Comparison of ENCODE assay signal across 43 cellular contexts in genomic region chr11:63406458-63406857, GRCh38. TPM values are rescaled to one million over a fixed set of nuclear protein-coding genes. Genes with fewer than 3 reads are reported as not detected.
"Had no signal": no experiment of that assay in that cellular context is flagged by ENCODE, and none has a peak within 500 bp of the region (broad histone marks: within the 10 kb centered on the region; RNA-seq: fewer than 3 reads in every experiment).

No MANE protein-coding gene starts in this region.

- H3K27me3 Mint-ChIP-seq: activated naive CD8-positive, alpha-beta T cell treated with anti-CD3 and anti-CD28 coated beads, Interleukin-2, amount 10 ng/mL, durations not matched to agents 7 days and 5 days had no signal

- H3K4me1 Mint-ChIP-seq: activated naive CD4-positive, alpha-beta T cell treated with anti-CD3 and anti-CD28 coated beads, Interleukin-2, amount 10 ng/mL, durations not matched to agents 7 days and 5 days; activated naive CD4-positive, alpha-beta T cell treated with anti-CD3 and anti-CD28 coated beads, Interleukin-2, amount 50 U/mL, for 24 hours; activated naive CD8-positive, alpha-beta T cell treated with anti-CD3 and anti-CD28 coated beads for 36 hours; activated naive CD8-positive, alpha-beta T cell treated with anti-CD3 and anti-CD28 coated beads, Interleukin-2, amount 10 ng/mL, durations not matched to agents 7 days and 5 days; activated naive CD8-positive, alpha-beta T cell treated with anti-CD3 and anti-CD28 coated beads, Interleukin-2, amount 50 U/mL, for 24 hours; activated T-helper 17 cell treated with anti-CD3 and anti-CD28 coated beads, Interleukin-2, amount 50 U/mL, for 72 hours; brain; central memory CD8-positive, alpha-beta T cell had no signal

- H3K27ac ChIP-seq: adrenal gland, ascending aorta, brain microvascular endothelial cell, breast epithelium, cardiac muscle cell had no signal

- H3K4me1 ChIP-seq: ascending aorta, breast epithelium had no signal

- H3K27me3 ChIP-seq: adrenal gland, ascending aorta, brain microvascular endothelial cell, breast epithelium, cardiac muscle cell had no signal

- H3K36me3 Mint-ChIP-seq: activated naive CD4-positive, alpha-beta T cell treated with anti-CD3 and anti-CD28 coated beads, Interleukin-2, amount 10 ng/mL, durations not matched to agents 7 days and 5 days; activated naive CD4-positive, alpha-beta T cell treated with anti-CD3 and anti-CD28 coated beads, Interleukin-2, amount 50 U/mL, for 24 hours; activated naive CD4-positive, alpha-beta T cell treated with anti-CD3 and anti-CD28 coated beads, Interleukin-2, amount 50 U/mL, for 72 hours; activated naive CD8-positive, alpha-beta T cell treated with anti-CD3 and anti-CD28 coated beads for 36 hours; activated naive CD8-positive, alpha-beta T cell treated with anti-CD3 and anti-CD28 coated beads, Interleukin-2, amount 10 ng/mL, durations not matched to agents 7 days and 5 days; brain had no signal

- H3K4me3 Mint-ChIP-seq: activated naive CD4-positive, alpha-beta T cell treated with anti-CD3 and anti-CD28 coated beads for 36 hours; activated naive CD4-positive, alpha-beta T cell treated with anti-CD3 and anti-CD28 coated beads, Interleukin-2, amount 10 ng/mL, durations not matched to agents 7 days and 5 days; activated naive CD4-positive, alpha-beta T cell treated with anti-CD3 and anti-CD28 coated beads, Interleukin-2, amount 50 U/mL, for 24 hours; activated naive CD8-positive, alpha-beta T cell; activated naive CD8-positive, alpha-beta T cell treated with anti-CD3 and anti-CD28 coated beads for 36 hours; activated naive CD8-positive, alpha-beta T cell treated with anti-CD3 and anti-CD28 coated beads, Interleukin-2, amount 10 ng/mL, durations not matched to agents 7 days and 5 days; activated naive CD8-positive, alpha-beta T cell treated with anti-CD3 and anti-CD28 coated beads, Interleukin-2, amount 50 U/mL, for 24 hours; activated T-cell treated with anti-CD3 and anti-CD28 coated beads, Interleukin-2, amount 50 U/mL, for 24 hours; activated T-cell treated with anti-CD3 and anti-CD28 coated beads, Interleukin-2, amount 50 U/mL, for 4 hours; activated T-cell treated with anti-CD3 and anti-CD28 coated beads, Interleukin-2, amount 50 U/mL, for 72 hours; activated T-helper 1 cell treated with anti-CD3 and anti-CD28 coated beads, Interleukin-12 subunit alpha, Interleukin-12 subunit beta, Interleukin-2, Interleukin-4 antibody, amounts not matched to agents 30 ng/mL and 10 ng/mL and 1 ng/mL, durations not matched to agents 14 hours and 24 hours and 36 hours; activated T-helper 17 cell treated with anti-CD3 and anti-CD28 coated beads, Interleukin-2, amount 50 U/mL, for 72 hours; brain; central memory CD8-positive, alpha-beta T cell had no signal

- H3K27ac Mint-ChIP-seq: activated naive CD4-positive, alpha-beta T cell treated with anti-CD3 and anti-CD28 coated beads for 36 hours; activated naive CD4-positive, alpha-beta T cell treated with anti-CD3 and anti-CD28 coated beads, Interleukin-2, amount 10 ng/mL, durations not matched to agents 7 days and 5 days; activated naive CD4-positive, alpha-beta T cell treated with anti-CD3 and anti-CD28 coated beads, Interleukin-2, amount 50 U/mL, for 24 hours; activated naive CD4-positive, alpha-beta T cell treated with anti-CD3 and anti-CD28 coated beads, Interleukin-2, amount 50 U/mL, for 72 hours; activated naive CD8-positive, alpha-beta T cell; activated naive CD8-positive, alpha-beta T cell treated with anti-CD3 and anti-CD28 coated beads for 36 hours; activated naive CD8-positive, alpha-beta T cell treated with anti-CD3 and anti-CD28 coated beads, Interleukin-2, amount 10 ng/mL, durations not matched to agents 7 days and 5 days; activated naive CD8-positive, alpha-beta T cell treated with anti-CD3 and anti-CD28 coated beads, Interleukin-2, amount 50 U/mL, for 24 hours; activated T-cell treated with anti-CD3 and anti-CD28 coated beads, Interleukin-2, amount 50 U/mL, for 24 hours; activated T-cell treated with anti-CD3 and anti-CD28 coated beads, Interleukin-2, amount 50 U/mL, for 72 hours; activated T-helper 1 cell treated with anti-CD3 and anti-CD28 coated beads, Interleukin-12 subunit alpha, Interleukin-12 subunit beta, Interleukin-2, Interleukin-4 antibody, amounts not matched to agents 30 ng/mL and 10 ng/mL and 1 ng/mL, durations not matched to agents 14 hours and 24 hours and 36 hours; activated T-helper 17 cell treated with anti-CD3 and anti-CD28 coated beads, Interleukin-2, amount 50 U/mL, for 72 hours; activated T-helper 2 cell treated with anti-CD3 and anti-CD28 coated beads, Interferon-gamma antibody, Interleukin-2, Interleukin-4, amounts not matched to agents 10 μg/mL and 5 μg/mL and 100 μg/mL, durations not matched to agents 14 hours and 24 hours and 36 hours; brain had no signal

- ATAC-seq: activated naive CD4-positive, alpha-beta T cell treated with anti-CD3 and anti-CD28 coated beads, Interleukin-2, amount 50 U/mL, for 72 hours; activated naive CD8-positive, alpha-beta T cell treated with anti-CD3 and anti-CD28 coated beads, Interleukin-2, amount 50 U/mL, for 24 hours; activated T-cell treated with anti-CD3 and anti-CD28 coated beads, Interleukin-2, amount 50 U/mL, for 4 hours; activated T-cell treated with anti-CD3 and anti-CD28 coated beads, Interleukin-2, amount 50 U/mL, for 72 hours; activated T-helper 17 cell treated with anti-CD3 and anti-CD28 coated beads, Interleukin-2, amount 50 U/mL, for 72 hours had no signal

- DNase-seq: activated effector memory CD4-positive, alpha-beta T cell treated with anti-CD3 and anti-CD28 coated beads, Interleukin-2, amount 50 U/mL, for 16 hours; activated effector memory CD4-positive, alpha-beta T cell treated with Interleukin-2 at 50 U/mL for 16 hours; activated gamma-delta T cell; activated gamma-delta T cell treated with Interleukin-2 at 50 U/mL for 16 hours; activated naive CD4-positive, alpha-beta T cell; activated naive CD4-positive, alpha-beta T cell treated with anti-CD3 and anti-CD28 coated beads for 36 hours; activated naive CD4-positive, alpha-beta T cell treated with anti-CD3 and anti-CD28 coated beads, Interleukin-2, amount 10 ng/mL, durations not matched to agents 7 days and 5 days; activated naive CD4-positive, alpha-beta T cell treated with anti-CD3 and anti-CD28 coated beads, Interleukin-2, amount 50 U/mL, for 16 hours; activated naive CD4-positive, alpha-beta T cell treated with Interleukin-2 at 50 U/mL for 16 hours; activated naive CD8-positive, alpha-beta T cell treated with anti-CD3 and anti-CD28 coated beads for 36 hours; activated naive CD8-positive, alpha-beta T cell treated with anti-CD3 and anti-CD28 coated beads, Interleukin-2, amount 10 ng/mL, durations not matched to agents 7 days and 5 days; activated naive CD8-positive, alpha-beta T cell treated with anti-CD3 and anti-CD28 coated beads, Interleukin-2, amount 50 U/mL, for 24 hours; activated T-cell treated with anti-CD3 and anti-CD28 coated beads, Interleukin-2, amount 50 U/mL, for 1 hour; activated T-cell treated with anti-CD3 and anti-CD28 coated beads, Interleukin-2, amount 50 U/mL, for 24 hours; activated T-cell treated with anti-CD3 and anti-CD28 coated beads, Interleukin-2, amount 50 U/mL, for 4 hours; activated T-cell treated with anti-CD3 and anti-CD28 coated beads, Interleukin-2, amount 50 U/mL, for 48 hours; activated T-cell treated with anti-CD3 and anti-CD28 coated beads, Interleukin-2, amount 50 U/mL, for 72 hours; adrenal gland; amniotic stem cell; amygdala; anterior cingulate cortex; aorta; brain microvascular endothelial cell; caudate nucleus; central memory CD4-positive, alpha-beta T cell; cerebellar nuclear complex had no signal

- H3K9me3 ChIP-seq: adrenal gland, ascending aorta, breast epithelium had no signal

- H3K36me3 ChIP-seq: adrenal gland, ascending aorta, brain microvascular endothelial cell, breast epithelium, cardiac muscle cell had no signal

- H3K9me3 Mint-ChIP-seq: activated naive CD4-positive, alpha-beta T cell treated with anti-CD3 and anti-CD28 coated beads for 36 hours; activated naive CD4-positive, alpha-beta T cell treated with anti-CD3 and anti-CD28 coated beads, Interleukin-2, amount 10 ng/mL, durations not matched to agents 7 days and 5 days; activated naive CD4-positive, alpha-beta T cell treated with anti-CD3 and anti-CD28 coated beads, Interleukin-2, amount 50 U/mL, for 24 hours; activated naive CD4-positive, alpha-beta T cell treated with anti-CD3 and anti-CD28 coated beads, Interleukin-2, amount 50 U/mL, for 72 hours; activated naive CD8-positive, alpha-beta T cell treated with anti-CD3 and anti-CD28 coated beads for 36 hours; activated naive CD8-positive, alpha-beta T cell treated with anti-CD3 and anti-CD28 coated beads, Interleukin-2, amount 10 ng/mL, durations not matched to agents 7 days and 5 days; activated naive CD8-positive, alpha-beta T cell treated with anti-CD3 and anti-CD28 coated beads, Interleukin-2, amount 50 U/mL, for 24 hours; activated T-cell treated with anti-CD3 and anti-CD28 coated beads, Interleukin-2, amount 50 U/mL, for 24 hours; activated T-cell treated with anti-CD3 and anti-CD28 coated beads, Interleukin-2, amount 50 U/mL, for 4 hours; activated T-cell treated with anti-CD3 and anti-CD28 coated beads, Interleukin-2, amount 50 U/mL, for 72 hours; activated T-helper 1 cell treated with anti-CD3 and anti-CD28 coated beads, Interleukin-12 subunit alpha, Interleukin-12 subunit beta, Interleukin-2, Interleukin-4 antibody, amounts not matched to agents 30 ng/mL and 10 ng/mL and 1 ng/mL, durations not matched to agents 14 hours and 24 hours and 36 hours; activated T-helper 2 cell treated with anti-CD3 and anti-CD28 coated beads, Interferon-gamma antibody, Interleukin-2, Interleukin-4, amounts not matched to agents 10 μg/mL and 5 μg/mL and 100 μg/mL, durations not matched to agents 14 hours and 24 hours and 36 hours; brain; central memory CD8-positive, alpha-beta T cell had no signal

- H3K4me3 ChIP-seq: adrenal gland, ascending aorta, breast epithelium, cardiac muscle cell had no signal

- FAIRE-seq: astrocyte, bronchial epithelial cell had no signal

RNA-seq across cellular contexts. Expression of gene SLC22A9, which starts 36.9 kb away (rescaled TPM):
- total RNA-seq: activated naive CD4-positive, alpha-beta T cell treated with anti-CD3 and anti-CD28 coated beads for 36 hours; activated naive CD4-positive, alpha-beta T cell treated with anti-CD3 and anti-CD28 coated beads, Interleukin-2, amount 50 U/mL, for 72 hours; activated naive CD8-positive, alpha-beta T cell treated with anti-CD3 and anti-CD28 coated beads for 36 hours; activated naive CD8-positive, alpha-beta T cell treated with anti-CD3 and anti-CD28 coated beads, Interleukin-2, amount 10 ng/mL, durations not matched to agents 7 days and 5 days; activated T-cell treated with anti-CD3 and anti-CD28 coated beads, Interleukin-2, amount 50 U/mL, for 4 hours; activated T-cell treated with anti-CD3 and anti-CD28 coated beads, Interleukin-2, amount 50 U/mL, for 72 hours; activated T-helper 1 cell treated with anti-CD3 and anti-CD28 coated beads, Interleukin-12 subunit alpha, Interleukin-12 subunit beta, Interleukin-2, Interleukin-4 antibody, amounts not matched to agents 30 ng/mL and 10 ng/mL and 1 ng/mL, durations not matched to agents 14 hours and 24 hours and 36 hours; activated T-helper 17 cell treated with anti-CD3 and anti-CD28 coated beads, Interleukin-2, amount 50 U/mL, for 72 hours; activated T-helper 2 cell treated with anti-CD3 and anti-CD28 coated beads, Interferon-gamma antibody, Interleukin-2, Interleukin-4, amounts not matched to agents 10 μg/mL and 5 μg/mL and 100 μg/mL, durations not matched to agents 14 hours and 24 hours and 36 hours; adrenal gland; aorta; ascending aorta; astrocyte; breast epithelium; bronchial epithelial cell; cardiac muscle cell; cardiac septum; cerebellum; chondrocyte had no signal
- polyA plus RNA-seq: adipose tissue, adrenal gland, aorta had no signal
